ENCODE assay signal across 8 cellular contexts in genomic region chr5:1110260-1110929, GRCh38.
DNase-seq lines count a peak whose midpoint lies in the region; FAIRE-seq and TF ChIP-seq lines count a peak whose summit lies in the region.

No MANE protein-coding gene starts in this region.

- DNase-seq in HAP-1 (ENCODE audit: low spot score in 2 of 2) (peak in 1 of 2 experiments; percentile 20), WERI-Rb-1 (no peak), glomerular visceral epithelial cell (ENCODE audit: extremely low spot score) (peak; percentile 32), retinal pigment epithelial cell (ENCODE audit: low read depth) (no peak), Ammon's horn (ENCODE audit: low spot score) (no peak), HTR-8/SVneo (ENCODE audit: insufficient read length, low spot score) (no peak), GOT3 (lab: John Stamatoyannopoulos, UW) (no peak)
- no peak for DNase-seq in NK-92 treated with Interleukin-12 subunit alpha and Interleukin-12 subunit beta, amount 100 ng/mL, for 24 hours (lab: John Stamatoyannopoulos, UW)

- H3K4me1 ChIP-seq in HAP-1 = no peaks in the 10 kb centered on the region

- TF ChIP-seq CTCF in WERI-Rb-1 (IDR thresholded peaks at IDR 0.05; ENCODE audit: low read depth, low read length) = no peak
- no peak for TF ChIP-seq CTCF in retinal pigment epithelial cell (conservative IDR thresholded peaks at IDR 0.05; ENCODE audit: low read depth, low read length)

- peak overlapping the region; percentile 66 for H3K4me3 ChIP-seq in HAP-1
- peak overlapping the region; percentile 79; the same call in 1 of the 2 replicates for H3K4me3 ChIP-seq in WERI-Rb-1 (ENCODE audit: low read depth, low read length)
- peak overlapping the region; percentile 65 for H3K4me3 ChIP-seq in retinal pigment epithelial cell (ENCODE audit: low read length)

- H3K36me3 ChIP-seq in HAP-1 (replicated peaks) = no peaks in the 10 kb centered on the region
- H3K36me3 ChIP-seq in WERI-Rb-1 = peaks cover 32% of the 10 kb centered on the region

- no peaks in the 10 kb centered on the region for H3K27me3 ChIP-seq in HAP-1 (ENCODE audit: low read depth)
- no peaks in the 10 kb centered on the region for H3K27me3 ChIP-seq in WERI-Rb-1 (ENCODE audit: insufficient read depth, low read depth, severe bottlenecking)

- no peak overlapping the region; the same call in 1 of the 2 replicates for H3K27ac ChIP-seq in WERI-Rb-1

- H3K9me3 ChIP-seq in HAP-1 = no peaks in the 10 kb centered on the region
- H3K9me3 ChIP-seq in WERI-Rb-1 (ENCODE audit: severe bottlenecking) = no peaks in the 10 kb centered on the region

- in situ Hi-C loops in HAP-1 (cut with MboI; ENCODE audit: low sequenced_read_pairs) = no loop called here

- FAIRE-seq in HTR-8/SVneo (lab: Jason Lieb, UNC) = no peak
